Comparison of ENCODE assay signal across 16 cellular contexts in genomic region chr14:81273961-81274360, GRCh38.
"Had no signal": no experiment of that assay in that cellular context is flagged by ENCODE, and none has a peak within 500 bp of the region (broad histone marks: within the 10 kb centered on the region; RNA-seq: fewer than 3 reads in every experiment).

No MANE protein-coding gene starts in this region.

- H3K4me3 Mint-ChIP-seq: central memory CD8-positive, alpha-beta T cell; naive thymus-derived CD8-positive, alpha-beta T cell; stimulated activated effector memory CD8-positive, alpha-beta T cell treated with anti-CD3 and anti-CD28 coated beads, Interleukin-12 subunit alpha, Interleukin-12 subunit beta, amount 100 ng/mL, for 72 hours had no signal

- H3K4me3 ChIP-seq: gastrocnemius medialis, mucosa of descending colon, tibial nerve had no signal

- H3K9me3 Mint-ChIP-seq: central memory CD8-positive, alpha-beta T cell; naive thymus-derived CD8-positive, alpha-beta T cell; stimulated activated effector memory CD8-positive, alpha-beta T cell treated with anti-CD3 and anti-CD28 coated beads, Interleukin-12 subunit alpha, Interleukin-12 subunit beta, amount 100 ng/mL, for 72 hours had no signal

- H3K27ac Mint-ChIP-seq: naive thymus-derived CD8-positive, alpha-beta T cell; stimulated activated effector memory CD8-positive, alpha-beta T cell treated with anti-CD3 and anti-CD28 coated beads, Interleukin-12 subunit alpha, Interleukin-12 subunit beta, amount 100 ng/mL, for 72 hours had no signal

- H3K36me3 Mint-ChIP-seq: naive thymus-derived CD8-positive, alpha-beta T cell; stimulated activated effector memory CD8-positive, alpha-beta T cell treated with anti-CD3 and anti-CD28 coated beads, Interleukin-12 subunit alpha, Interleukin-12 subunit beta, amount 100 ng/mL, for 72 hours had no signal

- DNase-seq: effector memory CD4-positive, alpha-beta T cell; gastrocnemius medialis; kidney; left colon; mucosa of descending colon; naive thymus-derived CD8-positive, alpha-beta T cell; posterior cingulate gyrus; small intestine; stimulated activated CD4-positive, alpha-beta T cell treated with anti-CD3 and anti-CD28 coated beads, Interleukin-4, amount 100 ng/mL, for 1 hour; stimulated activated CD8-positive, alpha-beta memory T cell treated with anti-CD3 and anti-CD28 coated beads, Interleukin-4, amount 100 ng/mL, for 48 hours; stimulated activated naive CD8-positive, alpha-beta T cell treated with anti-CD3 and anti-CD28 coated beads, Interleukin-15, Interleukin-2, amounts not matched to agents 100 U/mL and 50 U/mL, for 24 hours had no signal

- H3K27me3 ChIP-seq: gastrocnemius medialis, tibial nerve had no signal

- H3K9me3 ChIP-seq: gastrocnemius medialis, mucosa of descending colon, tibial nerve had no signal

- H3K27ac ChIP-seq: gastrocnemius medialis had no signal

- ATAC-seq: esophagus mucosa; gastrocnemius medialis; left colon; mucosa of descending colon; naive thymus-derived CD8-positive, alpha-beta T cell; right cardiac atrium; stimulated activated naive CD8-positive, alpha-beta T cell treated with anti-CD3 and anti-CD28 coated beads, Interleukin-15, Interleukin-2, amounts not matched to agents 100 U/mL and 50 U/mL, for 24 hours had no signal

- H3K4me1 Mint-ChIP-seq: central memory CD8-positive, alpha-beta T cell; stimulated activated effector memory CD8-positive, alpha-beta T cell treated with anti-CD3 and anti-CD28 coated beads, Interleukin-12 subunit alpha, Interleukin-12 subunit beta, amount 100 ng/mL, for 72 hours had no signal

- H3K36me3 ChIP-seq: tibial nerve had no signal
